ENCODE assay signal across 8 cellular contexts in the genomic region with DNA sequence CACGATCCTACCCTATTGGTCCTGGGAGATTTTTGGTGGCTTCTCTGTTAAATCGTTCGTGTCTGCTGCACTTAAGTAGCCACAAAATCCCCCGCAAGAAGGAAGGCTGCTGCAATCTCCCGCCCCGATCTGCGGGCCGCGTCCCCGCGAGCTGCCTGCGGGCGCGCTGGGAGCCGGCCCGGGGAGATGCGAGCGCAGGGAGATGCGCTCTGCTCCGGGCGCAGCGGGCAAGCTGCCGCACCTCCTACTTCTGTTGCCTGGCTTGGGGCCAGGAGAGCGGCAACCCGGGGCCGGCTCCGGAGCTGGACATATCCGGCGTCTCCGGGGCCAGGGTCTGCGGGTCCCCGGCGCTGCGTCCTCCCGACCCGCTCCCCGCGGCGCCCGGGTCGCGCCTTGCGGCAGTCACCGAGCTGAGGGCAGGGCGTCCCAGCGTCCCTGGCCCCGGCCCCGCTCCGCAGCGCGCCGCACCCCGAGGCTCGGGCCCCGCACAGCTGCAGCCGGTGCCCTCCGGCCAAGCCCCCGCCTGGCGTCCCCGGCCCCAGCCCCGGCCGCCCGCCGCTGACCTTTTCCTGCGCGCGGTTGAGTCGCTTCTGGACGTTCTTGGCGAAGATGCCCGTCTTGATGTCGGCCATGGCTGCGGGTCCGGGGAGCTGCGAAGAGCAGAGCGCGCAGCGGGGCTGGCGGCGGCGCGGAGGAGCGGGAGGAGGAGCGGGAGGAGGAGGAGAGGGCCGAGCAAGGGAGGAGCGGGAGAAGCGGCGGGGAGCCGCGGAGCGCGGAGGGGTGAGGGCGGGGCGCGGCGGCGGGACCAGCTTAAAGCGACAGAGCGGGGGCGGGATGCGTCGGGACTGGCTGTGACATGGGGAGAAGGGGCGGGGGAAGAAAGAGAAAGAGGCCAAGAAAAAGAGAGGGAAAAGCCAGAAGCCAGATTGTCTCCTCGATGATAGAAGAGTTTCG. TPM values are rescaled to one million over a fixed set of nuclear protein-coding genes. Genes with fewer than 3 reads are reported as not detected.
DNase-seq lines count a peak whose midpoint lies in the region; ATAC-seq and TF ChIP-seq lines count a peak whose summit lies in the region.

A gene (minus strand): TSS at position 654 of the 954 bp plus-strand sequence. CDS start 22 bp downstream, at position 632.

- TF ChIP-seq CTCF in endodermal cell (conservative IDR thresholded peaks at IDR 0.05), result no peak

- H3K27ac Mint-ChIP-seq in endodermal cell, result no peak within 1 kb of the TSS
- no peak within 1 kb of the TSS for H3K27ac Mint-ChIP-seq in stimulated activated memory B cell treated with anti-CD40 and anti-IgM and Interleukin-4, amounts not matched to agents 10 μg/mL and 1 μg/mL and 100 μg/mL, for 72 hours

- peak within 1 kb of the TSS; percentile 71 for H3K4me3 ChIP-seq in endodermal cell (ENCODE audit: low read length)

- H3K27me3 Mint-ChIP-seq in endodermal cell (ENCODE audit: insufficient read depth), result peaks cover 59% of the 10 kb centered on the region
- peaks cover 51% of the 10 kb centered on the region for H3K27me3 Mint-ChIP-seq in stimulated activated memory B cell treated with anti-CD40 and anti-IgM and Interleukin-4, amounts not matched to agents 10 μg/mL and 1 μg/mL and 100 μg/mL, for 72 hours

- peaks cover 58% of the 10 kb centered on the region for H3K27me3 ChIP-seq in endodermal cell (ENCODE audit: control insufficient read depth, insufficient read depth, low read length, poor library complexity, severe bottlenecking)

- no peak within 1 kb of the TSS for H3K27ac ChIP-seq in endodermal cell (ENCODE audit: low read depth, low read length)

- ATAC-seq in stimulated activated memory B cell treated with anti-CD40 and anti-IgM and Interleukin-4, amounts not matched to agents 10 μg/mL and 1 μg/mL and 100 μg/mL, for 72 hours, result peak; percentile 37
- no peak for ATAC-seq in HG03095 (IDR thresholded peaks at IDR 0.05; ENCODE audit: unreplicated experiment)

- H3K9me3 Mint-ChIP-seq in endodermal cell, result no peaks in the 10 kb centered on the region
- H3K9me3 Mint-ChIP-seq in stimulated activated memory B cell treated with anti-CD40 and anti-IgM and Interleukin-4, amounts not matched to agents 10 μg/mL and 1 μg/mL and 100 μg/mL, for 72 hours, result no peaks in the 10 kb centered on the region

- H3K9me3 ChIP-seq in endodermal cell (ENCODE audit: control insufficient read depth, low read length), result no peaks in the 10 kb centered on the region

- no peak within 1 kb of the TSS for H3K9ac ChIP-seq in endodermal cell (ENCODE audit: extremely low read depth, low read length, poor library complexity, severe bottlenecking)

- WGBS in endodermal cell (ENCODE audit: insufficient coverage in 1 of 2, insufficient read length in 1 of 2), 2 experiments, result 1 to 3% methylated on average over 19 to 105 of the region's 105 CpGs

- DNase-seq in stimulated activated CD4-positive, alpha-beta T cell treated with anti-CD3 and anti-CD28 coated beads, Interleukin-12 subunit alpha, Interleukin-12 subunit beta, amount 100 ng/mL, for 4 hours, result peak; percentile 23
- no peak for DNase-seq in stimulated activated CD4-positive, alpha-beta T cell treated with anti-CD3 and anti-CD28 coated beads, Interleukin-4, amount 100 ng/mL, for 24 hours
- peak; percentile 39 for DNase-seq in T1000 (lab: John Stamatoyannopoulos, UW)
- peak; percentile 93 for DNase-seq in endodermal cell
- peak; percentile 3 to 5 for DNase-seq in lung microvascular endothelial cell (ENCODE audit: low read depth in 2 of 2)
- no peak for DNase-seq in activated effector memory CD4-positive, alpha-beta T cell treated with Interleukin-2 at 50 U/mL for 16 hours

- H3K36me3 Mint-ChIP-seq in endodermal cell (ENCODE audit: low read depth), result no peaks in the 10 kb centered on the region
- no peaks in the 10 kb centered on the region for H3K36me3 Mint-ChIP-seq in stimulated activated memory B cell treated with anti-CD40 and anti-IgM and Interleukin-4, amounts not matched to agents 10 μg/mL and 1 μg/mL and 100 μg/mL, for 72 hours

- H3K4me1 Mint-ChIP-seq in endodermal cell, result no peaks in the 10 kb centered on the region
- no peaks in the 10 kb centered on the region for H3K4me1 Mint-ChIP-seq in stimulated activated memory B cell treated with anti-CD40 and anti-IgM and Interleukin-4, amounts not matched to agents 10 μg/mL and 1 μg/mL and 100 μg/mL, for 72 hours

- peak within 1 kb of the TSS; percentile 69 for H3K4me3 Mint-ChIP-seq in endodermal cell
- peak within 1 kb of the TSS; percentile 57 for H3K4me3 Mint-ChIP-seq in stimulated activated memory B cell treated with anti-CD40 and anti-IgM and Interleukin-4, amounts not matched to agents 10 μg/mL and 1 μg/mL and 100 μg/mL, for 72 hours

- H3K4me1 ChIP-seq in endodermal cell (ENCODE audit: control insufficient read depth, insufficient read depth, low read length), result no peaks in the 10 kb centered on the region

- H3K36me3 ChIP-seq in endodermal cell (ENCODE audit: control insufficient read depth, insufficient read depth, low read length), result no peaks in the 10 kb centered on the region

RNA-seq across cellular contexts. Expression of the gene that starts here (rescaled TPM):
- 1 to 10 TPM; 3.5 to 5.5 TPM for total RNA-seq in endodermal cell
- 36.4 TPM for polyA plus RNA-seq in endodermal cell (2013, experiment 1 of 2)
- 35.1 TPM for polyA plus RNA-seq in endodermal cell (2013, experiment 2 of 2)
- not detected in 2 replicates for total RNA-seq in lung microvascular endothelial cell

Comparison
In these comparisons a context has a peak if more than half of its experiments do, and no peak if none do; other contexts are left out.
1. DNase-seq: peak in stimulated activated CD4-positive, alpha-beta T cell treated with anti-CD3 and anti-CD28 coated beads, Interleukin-12 subunit alpha, Interleukin-12 subunit beta, amount 100 ng/mL, for 4 hours (single experiment), T1000 (single experiment) and endodermal cell (single experiment); none in stimulated activated CD4-positive, alpha-beta T cell treated with anti-CD3 and anti-CD28 coated beads, Interleukin-4, amount 100 ng/mL, for 24 hours (single experiment) and activated effector memory CD4-positive, alpha-beta T cell treated with Interleukin-2 at 50 U/mL for 16 hours (single experiment).
2. Peak in DNase-seq in lung microvascular endothelial cell; RNA of the gene not detected or under 1 TPM.